Comparison of ENCODE assay signal across 19 cellular contexts in the genomic region with DNA sequence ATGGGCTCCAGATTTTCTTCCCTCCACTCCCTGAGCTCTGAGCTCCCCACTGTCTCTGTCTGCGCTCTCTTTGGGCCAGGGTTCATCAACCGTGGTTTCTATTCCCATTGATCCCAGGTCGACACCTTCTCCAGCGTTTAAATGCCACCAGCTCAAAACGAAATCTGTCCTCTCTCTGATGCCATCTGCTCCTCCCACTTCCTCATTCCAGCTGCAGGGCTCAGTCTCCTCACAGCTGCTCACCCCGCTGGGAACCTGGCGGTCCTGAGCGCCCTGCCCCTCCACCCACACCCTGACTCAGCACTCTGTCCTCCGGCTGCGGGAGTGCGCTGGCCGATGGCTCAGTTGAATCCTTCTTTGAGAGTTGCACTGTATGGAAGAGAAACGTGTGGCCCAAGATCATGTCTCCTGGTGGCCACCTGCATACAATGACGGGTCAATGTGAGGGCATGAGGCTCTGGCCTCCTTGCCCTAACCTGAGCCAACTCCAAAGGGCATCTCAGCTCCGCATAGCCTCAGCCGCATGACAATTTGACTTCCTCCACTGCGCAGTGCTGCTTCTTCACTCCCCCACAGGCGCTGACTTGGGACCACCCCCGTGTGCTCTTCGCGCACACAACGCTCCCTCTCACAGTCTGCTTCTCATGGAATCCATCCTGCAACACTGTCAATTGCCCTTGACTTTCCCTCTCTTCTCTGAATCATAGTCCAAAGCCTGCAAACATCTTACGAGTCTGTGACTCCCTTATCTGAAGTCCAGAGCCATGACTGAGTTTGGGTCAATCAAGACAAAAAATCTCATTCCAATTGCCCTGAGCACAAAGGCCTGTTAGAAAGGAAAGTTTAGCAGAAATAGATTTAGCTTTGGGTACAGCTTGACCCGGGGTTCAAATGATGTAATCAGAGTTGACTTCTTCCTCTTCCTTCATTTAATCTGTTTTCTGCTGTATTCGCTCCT.
DNase-seq lines count a peak whose midpoint lies in the region; ATAC-seq lines count a peak whose summit lies in the region.
"Had no signal": no experiment of that assay in that cellular context is flagged by ENCODE, and none has a peak within 500 bp of the region (broad histone marks: within the 10 kb centered on the region; RNA-seq: fewer than 3 reads in every experiment).

No MANE protein-coding gene starts in this region.

- peaks cover 3% of the 10 kb centered on the region for H3K4me1 ChIP-seq in mesendoderm (ENCODE audit: control insufficient read depth, low read depth, low read length)
- H3K4me1 ChIP-seq: right lobe of liver had no signal

- no peak overlapping the region for H3K9ac ChIP-seq in mesendoderm (ENCODE audit: low read length)

- no peaks in the 10 kb centered on the region for H3K79me2 ChIP-seq in mesendoderm (ENCODE audit: control insufficient read depth, insufficient read depth, low read length)

- no peak overlapping the region for H4K8ac ChIP-seq in mesendoderm (ENCODE audit: low read depth, low read length)

- H3K27ac ChIP-seq in mesendoderm (ENCODE audit: low read depth, low read length) = no peak overlapping the region
- H3K27ac ChIP-seq: 22Rv1, brain microvascular endothelial cell, right lobe of liver had no signal

- intact Hi-C loops in activated T-helper 2 cell treated with anti-CD3 and anti-CD28 coated beads, Interferon-gamma antibody, Interleukin-2, Interleukin-4, amounts not matched to agents 10 μg/mL and 5 μg/mL and 100 μg/mL, durations not matched to agents 14 hours and 24 hours and 36 hours (cut with micrococcal nuclease) = no loop called here

- H3K18ac ChIP-seq in mesendoderm (ENCODE audit: low read length) = peak overlapping the region; percentile 5

- H3K4me3 Mint-ChIP-seq in stimulated activated naive CD8-positive, alpha-beta T cell treated with anti-CD3 and anti-CD28 coated beads, Interleukin-15, Interleukin-2, amounts not matched to agents 100 ng/mL and 50 ng/mL, for 24 hours = no peak overlapping the region
- no peak overlapping the region for H3K4me3 Mint-ChIP-seq in stimulated activated naive CD8-positive, alpha-beta T cell treated with anti-CD3 and anti-CD28 coated beads, Interleukin-15, amount 100 ng/mL, for 72 hours
- H3K4me3 Mint-ChIP-seq in activated T-helper 2 cell treated with anti-CD3 and anti-CD28 coated beads, Interferon-gamma antibody, Interleukin-2, Interleukin-4, amounts not matched to agents 10 μg/mL and 5 μg/mL and 100 μg/mL, durations not matched to agents 14 hours and 24 hours and 36 hours (ENCODE audit: low read depth) = no peak overlapping the region
- H3K4me3 Mint-ChIP-seq: activated CD4-positive, alpha-beta memory T cell treated with anti-CD3 and anti-CD28 coated beads for 36 hours had no signal

- no peak overlapping the region for H2BK120ac ChIP-seq in mesendoderm (ENCODE audit: low read depth, low read length)

- peak overlapping the region; percentile 69 for H3K56ac ChIP-seq in mesendoderm (ENCODE audit: low read length)

- peak overlapping the region; percentile 53 for H4K5ac ChIP-seq in mesendoderm (ENCODE audit: low read length)

- peak overlapping the region; percentile 79 for H2BK5ac ChIP-seq in mesendoderm (ENCODE audit: low read length)

- DNase-seq in stimulated activated naive CD8-positive, alpha-beta T cell treated with anti-CD3 and anti-CD28 coated beads, Interleukin-15, amount 100 ng/mL, for 72 hours = no peak
- DNase-seq in amniotic epithelial cell (ENCODE audit: low read depth) = peak; percentile 19
- peak; percentile 88 for DNase-seq in mesendoderm
- no peak for DNase-seq in cerebellar nuclear complex (lab: John Stamatoyannopoulos, UW)
- no peak for DNase-seq in activated T-helper 2 cell treated with anti-CD3 and anti-CD28 coated beads, Interferon-gamma antibody, Interleukin-2, Interleukin-4, amounts not matched to agents 10 μg/mL and 5 μg/mL and 100 μg/mL, durations not matched to agents 14 hours and 24 hours and 36 hours (ENCODE audit: low spot score)
- no peak for DNase-seq in MG63
- DNase-seq: activated CD4-positive, alpha-beta memory T cell treated with anti-CD3 and anti-CD28 coated beads for 36 hours; activated effector memory CD4-positive, alpha-beta T cell treated with Interleukin-2 at 50 U/mL for 16 hours; brain microvascular endothelial cell; left colon; naive B cell; NCI-H1436; NCI-H524 treated with DMSO at 0.1 percent for 48 hours; right lobe of liver; T1000 had no signal

- no peaks in the 10 kb centered on the region for H3K79me1 ChIP-seq in mesendoderm (ENCODE audit: low read length)

- peaks cover 6% of the 10 kb centered on the region for H3K4me1 Mint-ChIP-seq in stimulated activated naive CD8-positive, alpha-beta T cell treated with anti-CD3 and anti-CD28 coated beads, Interleukin-15, Interleukin-2, amounts not matched to agents 100 ng/mL and 50 ng/mL, for 24 hours (ENCODE audit: low read depth)
- peaks cover 16% of the 10 kb centered on the region for H3K4me1 Mint-ChIP-seq in stimulated activated naive CD8-positive, alpha-beta T cell treated with anti-CD3 and anti-CD28 coated beads, Interleukin-15, amount 100 ng/mL, for 72 hours
- peaks cover 2% of the 10 kb centered on the region for H3K4me1 Mint-ChIP-seq in activated T-helper 2 cell treated with anti-CD3 and anti-CD28 coated beads, Interferon-gamma antibody, Interleukin-2, Interleukin-4, amounts not matched to agents 10 μg/mL and 5 μg/mL and 100 μg/mL, durations not matched to agents 14 hours and 24 hours and 36 hours (ENCODE audit: low read depth)

- no peak for ATAC-seq in stimulated activated naive CD8-positive, alpha-beta T cell treated with anti-CD3 and anti-CD28 coated beads, Interleukin-15, amount 100 ng/mL, for 72 hours
- ATAC-seq in HG02588 (IDR thresholded peaks at IDR 0.05; ENCODE audit: unreplicated experiment) = no peak
- ATAC-seq: left colon, Right ventricle myocardium inferior had no signal

- H3K9me3 ChIP-seq in MG63 = no peaks in the 10 kb centered on the region
- H3K9me3 ChIP-seq: right lobe of liver had no signal

- H2AK5ac ChIP-seq in mesendoderm (ENCODE audit: low read length) = peak overlapping the region; percentile 12

- H3K27me3 ChIP-seq in mesendoderm (ENCODE audit: insufficient read depth, low read length, poor library complexity) (no peaks in the 10 kb centered on the region), MG63 (no peaks in the 10 kb centered on the region)
- H3K27me3 ChIP-seq: brain microvascular endothelial cell, right lobe of liver had no signal

- H2BK15ac ChIP-seq in mesendoderm (replicated peaks; ENCODE audit: low read depth) = no peak overlapping the region

- peak overlapping the region; percentile 49 for H3K4ac ChIP-seq in mesendoderm (ENCODE audit: low read depth, low read length)

- H3K36me3 Mint-ChIP-seq in stimulated activated naive CD8-positive, alpha-beta T cell treated with anti-CD3 and anti-CD28 coated beads, Interleukin-15, Interleukin-2, amounts not matched to agents 100 ng/mL and 50 ng/mL, for 24 hours (ENCODE audit: low read depth) = no peaks in the 10 kb centered on the region
- H3K36me3 Mint-ChIP-seq in activated T-helper 2 cell treated with anti-CD3 and anti-CD28 coated beads, Interferon-gamma antibody, Interleukin-2, Interleukin-4, amounts not matched to agents 10 μg/mL and 5 μg/mL and 100 μg/mL, durations not matched to agents 14 hours and 24 hours and 36 hours (ENCODE audit: low read depth) = no peaks in the 10 kb centered on the region
- H3K36me3 Mint-ChIP-seq: activated CD4-positive, alpha-beta memory T cell treated with anti-CD3 and anti-CD28 coated beads for 36 hours had no signal

- H3K23ac ChIP-seq in mesendoderm (ENCODE audit: low read length) = no peak overlapping the region

- WGBS in mesendoderm (ENCODE audit: extremely low coverage, insufficient coverage, low lambda C conversion rate) = no CpG with 5 or more reads among the region's 25 CpGs

- peaks cover 4% of the 10 kb centered on the region for H3K9me3 Mint-ChIP-seq in stimulated activated naive CD8-positive, alpha-beta T cell treated with anti-CD3 and anti-CD28 coated beads, Interleukin-15, Interleukin-2, amounts not matched to agents 100 ng/mL and 50 ng/mL, for 24 hours
- H3K9me3 Mint-ChIP-seq in stimulated activated naive CD8-positive, alpha-beta T cell treated with anti-CD3 and anti-CD28 coated beads, Interleukin-15, amount 100 ng/mL, for 72 hours = peaks cover 13 to 15% of the 10 kb centered on the region in 2 donors
- no peaks in the 10 kb centered on the region for H3K9me3 Mint-ChIP-seq in activated T-helper 2 cell treated with anti-CD3 and anti-CD28 coated beads, Interferon-gamma antibody, Interleukin-2, Interleukin-4, amounts not matched to agents 10 μg/mL and 5 μg/mL and 100 μg/mL, durations not matched to agents 14 hours and 24 hours and 36 hours

- no peaks in the 10 kb centered on the region for H3K27me3 Mint-ChIP-seq in stimulated activated naive CD8-positive, alpha-beta T cell treated with anti-CD3 and anti-CD28 coated beads, Interleukin-15, Interleukin-2, amounts not matched to agents 100 ng/mL and 50 ng/mL, for 24 hours
- peaks cover 8% of the 10 kb centered on the region for H3K27me3 Mint-ChIP-seq in stimulated activated naive CD8-positive, alpha-beta T cell treated with anti-CD3 and anti-CD28 coated beads, Interleukin-15, amount 100 ng/mL, for 72 hours
- H3K27me3 Mint-ChIP-seq in activated T-helper 2 cell treated with anti-CD3 and anti-CD28 coated beads, Interferon-gamma antibody, Interleukin-2, Interleukin-4, amounts not matched to agents 10 μg/mL and 5 μg/mL and 100 μg/mL, durations not matched to agents 14 hours and 24 hours and 36 hours (ENCODE audit: low read depth) = peaks cover 21% of the 10 kb centered on the region
- H3K27me3 Mint-ChIP-seq: activated CD4-positive, alpha-beta memory T cell treated with anti-CD3 and anti-CD28 coated beads for 36 hours had no signal

- H3K36me3 ChIP-seq in mesendoderm (ENCODE audit: control insufficient read depth, insufficient read depth, low read length) = no peaks in the 10 kb centered on the region
- no peaks in the 10 kb centered on the region for H3K36me3 ChIP-seq in MG63
- H3K36me3 ChIP-seq: brain microvascular endothelial cell, right lobe of liver had no signal

- H3K27ac Mint-ChIP-seq in stimulated activated naive CD8-positive, alpha-beta T cell treated with anti-CD3 and anti-CD28 coated beads, Interleukin-15, Interleukin-2, amounts not matched to agents 100 ng/mL and 50 ng/mL, for 24 hours = peak overlapping the region; percentile 32
- H3K27ac Mint-ChIP-seq in stimulated activated naive CD8-positive, alpha-beta T cell treated with anti-CD3 and anti-CD28 coated beads, Interleukin-15, amount 100 ng/mL, for 72 hours = peak overlapping the region in 1 of 2 donors; percentile 42
- H3K27ac Mint-ChIP-seq in activated T-helper 2 cell treated with anti-CD3 and anti-CD28 coated beads, Interferon-gamma antibody, Interleukin-2, Interleukin-4, amounts not matched to agents 10 μg/mL and 5 μg/mL and 100 μg/mL, durations not matched to agents 14 hours and 24 hours and 36 hours = no peak overlapping the region
- H3K27ac Mint-ChIP-seq: activated CD4-positive, alpha-beta memory T cell treated with anti-CD3 and anti-CD28 coated beads for 36 hours had no signal

- H3K4me3 ChIP-seq in mesendoderm (ENCODE audit: low read length) = no peak overlapping the region
- no peak overlapping the region for H3K4me3 ChIP-seq in MG63
- H3K4me3 ChIP-seq: right lobe of liver had no signal

- no peak overlapping the region for H3K4me2 ChIP-seq in mesendoderm (ENCODE audit: low read length)

Comparison
In these comparisons a context has a peak if more than half of its experiments do, and no peak if none do; other contexts are left out.
1. DNase-seq: peak in amniotic epithelial cell (single experiment) and mesendoderm (single experiment); none in stimulated activated naive CD8-positive, alpha-beta T cell treated with anti-CD3 and anti-CD28 coated beads, Interleukin-15, amount 100 ng/mL, for 72 hours (0 of 2), cerebellar nuclear complex (0 of 2), activated T-helper 2 cell treated with anti-CD3 and anti-CD28 coated beads, Interferon-gamma antibody, Interleukin-2, Interleukin-4, amounts not matched to agents 10 μg/mL and 5 μg/mL and 100 μg/mL, durations not matched to agents 14 hours and 24 hours and 36 hours (single experiment) and MG63 (single experiment).